Comparison of ENCODE assay signal across 1 cellular context in the genomic region with DNA sequence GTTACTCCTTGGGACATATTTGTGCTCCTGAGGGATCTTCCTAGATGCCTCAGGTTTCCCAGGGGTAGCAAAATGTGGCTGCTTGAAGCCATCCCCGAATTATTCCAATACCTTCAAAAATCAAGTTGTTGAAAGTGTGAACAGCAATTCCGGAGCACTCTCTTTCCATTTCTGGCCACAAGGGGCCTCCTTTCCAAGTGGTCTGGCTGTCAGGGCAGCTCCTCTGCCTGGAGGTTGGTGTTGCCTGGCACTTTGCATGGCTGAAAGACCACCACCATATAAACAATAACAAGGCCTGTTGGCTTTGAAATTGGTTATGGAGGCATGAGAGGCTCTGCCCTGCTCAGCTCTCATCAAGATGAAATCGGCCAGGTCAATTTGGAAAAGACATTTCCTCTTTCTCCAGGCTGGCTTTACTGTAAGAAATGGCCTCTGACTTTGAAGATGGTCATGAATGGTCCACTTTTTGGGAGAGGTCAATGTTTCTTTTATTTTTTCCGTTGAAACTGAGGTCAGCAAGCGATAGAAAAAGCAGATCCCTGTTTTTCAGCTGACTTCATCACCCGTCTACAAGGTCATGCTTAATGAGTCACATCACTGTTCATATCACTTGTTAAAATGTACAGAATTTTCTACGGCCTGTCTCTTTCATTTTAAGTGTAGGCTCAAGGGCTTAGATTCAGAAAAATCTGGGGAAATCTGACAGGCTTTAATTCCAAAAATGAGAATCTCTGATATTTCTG.
TF ChIP-seq lines count a peak whose summit lies in the region.

No MANE protein-coding gene starts in this region.

TF ChIP-seq in WTC11, 78 proteins besides CTCF, POLR2A, EP300 and RAD21 (continued from another document):
- TF ChIP-seq, protein P1, sequence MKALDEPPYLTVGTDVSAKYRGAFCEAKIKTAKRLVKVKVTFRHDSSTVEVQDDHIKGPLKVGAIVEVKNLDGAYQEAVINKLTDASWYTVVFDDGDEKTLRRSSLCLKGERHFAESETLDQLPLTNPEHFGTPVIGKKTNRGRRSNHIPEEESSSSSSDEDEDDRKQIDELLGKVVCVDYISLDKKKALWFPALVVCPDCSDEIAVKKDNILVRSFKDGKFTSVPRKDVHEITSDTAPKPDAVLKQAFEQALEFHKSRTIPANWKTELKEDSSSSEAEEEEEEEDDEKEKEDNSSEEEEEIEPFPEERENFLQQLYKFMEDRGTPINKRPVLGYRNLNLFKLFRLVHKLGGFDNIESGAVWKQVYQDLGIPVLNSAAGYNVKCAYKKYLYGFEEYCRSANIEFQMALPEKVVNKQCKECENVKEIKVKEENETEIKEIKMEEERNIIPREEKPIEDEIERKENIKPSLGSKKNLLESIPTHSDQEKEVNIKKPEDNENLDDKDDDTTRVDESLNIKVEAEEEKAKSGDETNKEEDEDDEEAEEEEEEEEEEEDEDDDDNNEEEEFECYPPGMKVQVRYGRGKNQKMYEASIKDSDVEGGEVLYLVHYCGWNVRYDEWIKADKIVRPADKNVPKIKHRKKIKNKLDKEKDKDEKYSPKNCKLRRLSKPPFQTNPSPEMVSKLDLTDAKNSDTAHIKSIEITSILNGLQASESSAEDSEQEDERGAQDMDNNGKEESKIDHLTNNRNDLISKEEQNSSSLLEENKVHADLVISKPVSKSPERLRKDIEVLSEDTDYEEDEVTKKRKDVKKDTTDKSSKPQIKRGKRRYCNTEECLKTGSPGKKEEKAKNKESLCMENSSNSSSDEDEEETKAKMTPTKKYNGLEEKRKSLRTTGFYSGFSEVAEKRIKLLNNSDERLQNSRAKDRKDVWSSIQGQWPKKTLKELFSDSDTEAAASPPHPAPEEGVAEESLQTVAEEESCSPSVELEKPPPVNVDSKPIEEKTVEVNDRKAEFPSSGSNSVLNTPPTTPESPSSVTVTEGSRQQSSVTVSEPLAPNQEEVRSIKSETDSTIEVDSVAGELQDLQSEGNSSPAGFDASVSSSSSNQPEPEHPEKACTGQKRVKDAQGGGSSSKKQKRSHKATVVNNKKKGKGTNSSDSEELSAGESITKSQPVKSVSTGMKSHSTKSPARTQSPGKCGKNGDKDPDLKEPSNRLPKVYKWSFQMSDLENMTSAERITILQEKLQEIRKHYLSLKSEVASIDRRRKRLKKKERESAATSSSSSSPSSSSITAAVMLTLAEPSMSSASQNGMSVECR (CRISPR knock-in tag; IDR thresholded peaks at IDR 0.05; ENCODE audit: borderline replicate concordance) = no peak
- TF ChIP-seq ZNF317 (CRISPR knock-in tag; IDR thresholded peaks at IDR 0.05; ENCODE audit: borderline replicate concordance, low read depth) (no peak), GABPB1 (CRISPR knock-in tag; IDR thresholded peaks at IDR 0.05) (no peak)
